ENCODE assay signal across 10 cellular contexts in genomic region chr13:27264181-27264580, GRCh38. TPM values are rescaled to one million over a fixed set of nuclear protein-coding genes. Genes with fewer than 3 reads are reported as not detected.
DNase-seq lines count a peak whose midpoint lies in the region; ATAC-seq and TF ChIP-seq lines count a peak whose summit lies in the region.
"Had no signal": no experiment of that assay in that cellular context is flagged by ENCODE, and none has a peak within 500 bp of the region (broad histone marks: within the 10 kb centered on the region; RNA-seq: fewer than 3 reads in every experiment).

No MANE protein-coding gene starts in this region.

- H3K27ac ChIP-seq in AG04450 (ENCODE audit: low read depth, low read length) (peak overlapping the region; percentile 65), coronary artery (peak overlapping the region in 1 of 2 donors; percentile 13), tibial artery (no peak overlapping the region)

- H3K4me1 ChIP-seq in tibial artery, result no peaks in the 10 kb centered on the region

- peaks cover 0 to 21% (median 6%) of the 10 kb centered on the region in 3 donors for H3K36me3 ChIP-seq in tibial artery

- DNase-seq in AG04450 (ENCODE audit: low read depth, low spot score) (peak; percentile 63), NAMALWA (ENCODE audit: low spot score) (peak; percentile 82), astrocyte of the spinal cord (ENCODE audit: low read depth, low spot score) (peak; percentile 73), medulla oblongata (ENCODE audit: extremely low spot score) (peak; percentile 59), coronary artery (ENCODE audit: low spot score) (no peak), HUDEP-2 (lab: John Stamatoyannopoulos, UW; ENCODE audit: unreplicated experiment in 76 of 76) (no peak), tibial artery (no peak)
- DNase-seq: activated CD8-positive, alpha-beta memory T cell treated with anti-CD3 and anti-CD28 coated beads, Interleukin-2, amount 10 ng/mL, durations not matched to agents 7 days and 5 days; MM.1S had no signal

- CTCF ChIA-PET in AG04450 (lab: Charles Lee), result interaction anchor here (1.7 to 2.5 kb wide), 4 partner anchors 90 to 318 kb away, joined by 4 to 10 read pairs (median 7); no protein-coding TSS in a partner anchor

- H3K27me3 ChIP-seq in AG04450 (ENCODE audit: control insufficient read depth, insufficient read depth, low read length) (no peaks in the 10 kb centered on the region), tibial artery (no peaks in the 10 kb centered on the region)

- no peak for ATAC-seq in HG03135 (IDR thresholded peaks at IDR 0.05; ENCODE audit: unreplicated experiment)
- ATAC-seq: activated CD8-positive, alpha-beta memory T cell treated with anti-CD3 and anti-CD28 coated beads, Interleukin-2, amount 10 ng/mL, durations not matched to agents 7 days and 5 days had no signal

- H3K9me3 ChIP-seq in AG04450 (ENCODE audit: control insufficient read depth, insufficient read depth, low read length), result no peaks in the 10 kb centered on the region
- H3K9me3 ChIP-seq in tibial artery, result no peaks in the 10 kb centered on the region

- TF ChIP-seq CTCF in AG04450 (IDR thresholded peaks at IDR 0.05; ENCODE audit: low read depth, low read length) (no peak), astrocyte of the spinal cord (IDR thresholded peaks at IDR 0.05; ENCODE audit: low read depth, low read length) (no peak), coronary artery (IDR thresholded peaks at IDR 0.05) (no peak), tibial artery (IDR thresholded peaks at IDR 0.05) (no peak)

- POLR2A ChIA-PET in AG04450 (lab: Yijun Ruan, JAX), result interaction anchor here (1.0 kb wide), 1 partner anchor 13 kb away, joined by 3 read pairs; no protein-coding TSS in a partner anchor

- intact Hi-C loops in tibial artery (cut with DNase I; ENCODE audit: low total_unique reads), result no loop called here

- in situ Hi-C loops in astrocyte of the spinal cord (cut with HindIII; ENCODE audit: low sequenced_read_pairs), result no loop called here

- H3K4me3 ChIP-seq in AG04450 (ENCODE audit: low read depth, low read length), result no peak overlapping the region
- no peak overlapping the region for H3K4me3 ChIP-seq in astrocyte of the spinal cord (ENCODE audit: low read depth, low read length)
- H3K4me3 ChIP-seq in coronary artery, result no peak overlapping the region
- H3K4me3 ChIP-seq in tibial artery, result no peak overlapping the region

RNA-seq across cellular contexts. Expression of gene RASL11A, which starts 6.4 kb away (rescaled TPM):
- polyA plus RNA-seq in AG04450 (2011; rRNA removed), result 13.5 and 14.4 TPM in 2 replicates
- 51.9 and 70.2 TPM in 2 replicates for polyA minus RNA-seq in AG04450 (2011; rRNA and poly(A)+ RNA removed)

RNA-seq across cellular contexts. Expression of gene RPL21, which starts 12.8 kb away (rescaled TPM):
- polyA plus RNA-seq in AG04450 (2011; rRNA removed), result 1,747 and 1,942 TPM in 2 replicates
- 63.3 and 118 TPM in 2 replicates for polyA minus RNA-seq in AG04450 (2011; rRNA and poly(A)+ RNA removed)

Comparison
In these comparisons a context has a peak if more than half of its experiments do, and no peak if none do; other contexts are left out.
1. DNase-seq: peak in AG04450 (single experiment), NAMALWA (single experiment), astrocyte of the spinal cord (single experiment) and medulla oblongata (single experiment); none in coronary artery (single experiment), HUDEP-2 (0 of 76) and tibial artery (0 of 2).